ENCODE assay signal across 28 cellular contexts in genomic region chr15:71223516-71223915, GRCh38.
DNase-seq lines count a peak whose midpoint lies in the region; ATAC-seq, FAIRE-seq and TF ChIP-seq lines count a peak whose summit lies in the region.
"Had no signal": no experiment of that assay in that cellular context is flagged by ENCODE, and none has a peak within 500 bp of the region (broad histone marks: within the 10 kb centered on the region; RNA-seq: fewer than 3 reads in every experiment).

No MANE protein-coding gene starts in this region.

- DNase-seq in A549 (ENCODE audit: low read depth in 1 of 2, low spot score in 1 of 2) (no peak), RWPE2 (ENCODE audit: low spot score) (no peak), esophagus squamous epithelium (lab: John Stamatoyannopoulos, UW) (no peak), nephron progenitor cell (no peak), NCI-H1048 (lab: John Stamatoyannopoulos, UW) (no peak), immature natural killer cell (no peak)
- no peak for DNase-seq in activated naive CD4-positive, alpha-beta T cell treated with anti-CD3 and anti-CD28 coated beads, Interleukin-2, amount 10 ng/mL, durations not matched to agents 7 days and 5 days
- DNase-seq in stimulated activated CD4-positive, alpha-beta T cell treated with anti-CD3 and anti-CD28 coated beads, Interleukin-4, amount 100 ng/mL, for 4 hours = no peak
- DNase-seq: AML-193; Caco-2; CD4-positive, alpha-beta memory T cell; GOT3; HFFc6; KBM-7; MG63; NCI-H2081; NCI-H226; NCI-H510A; NCI-H69; OCI-M1; SJCRH30 had no signal

- TF ChIP-seq CTCF in A549 (IDR thresholded peaks at IDR 0.05) (no peak), RWPE2 (IDR thresholded peaks at IDR 0.05; ENCODE audit: poor library complexity, severe bottlenecking) (no peak), esophagus squamous epithelium (IDR thresholded peaks at IDR 0.05) (no peak), nephron progenitor cell (IDR thresholded peaks at IDR 0.05) (no peak)

- H3K36me3 ChIP-seq in RWPE2 (ENCODE audit: low read depth) = peaks cover 81% of the 10 kb centered on the region
- H3K36me3 ChIP-seq in esophagus squamous epithelium = no peaks in the 10 kb centered on the region
- H3K36me3 ChIP-seq: BLaER1 treated with 17β-estradiol and CSF1 and Interleukin-3, amounts not matched to agents 10 nM and 100 nM; HAP-1; SJCRH30 had no signal

- H3K9me3 Mint-ChIP-seq in nephron progenitor cell = no peaks in the 10 kb centered on the region
- H3K9me3 Mint-ChIP-seq in immature natural killer cell = peaks cover 0 to 2% (median 0%) of the 10 kb centered on the region in 6 donors
- no peaks in the 10 kb centered on the region for H3K9me3 Mint-ChIP-seq in activated naive CD4-positive, alpha-beta T cell treated with anti-CD3 and anti-CD28 coated beads, Interleukin-2, amount 10 ng/mL, durations not matched to agents 7 days and 5 days
- H3K9me3 Mint-ChIP-seq: HFFc6 had no signal

- no peak overlapping the region for H3K4me2 ChIP-seq in A549
- H3K4me2 ChIP-seq: BLaER1 treated with 17β-estradiol and CSF1 and Interleukin-3, amounts not matched to agents 10 nM and 100 nM had no signal

- H3K27ac Mint-ChIP-seq in nephron progenitor cell (peak overlapping the region; percentile 15), immature natural killer cell (no peak overlapping the region)
- no peak overlapping the region for H3K27ac Mint-ChIP-seq in activated naive CD4-positive, alpha-beta T cell treated with anti-CD3 and anti-CD28 coated beads, Interleukin-2, amount 10 ng/mL, durations not matched to agents 7 days and 5 days
- H3K27ac Mint-ChIP-seq: CD4-positive, alpha-beta memory T cell; HFFc6 had no signal

- 98% methylated on average over 2 of the region's 2 CpGs for WGBS in A549 (ENCODE audit: missing lambda C conversion rate)
- WGBS in esophagus squamous epithelium, 2 donors = 56 to 79% methylated on average over 2 of the region's 2 CpGs

- H3K4me3 ChIP-seq in A549 (no peak overlapping the region), RWPE2 (ENCODE audit: severe bottlenecking) (no peak overlapping the region), esophagus squamous epithelium (no peak overlapping the region)
- H3K4me3 ChIP-seq: BLaER1 treated with 17β-estradiol and CSF1 and Interleukin-3, amounts not matched to agents 10 nM and 100 nM; HAP-1; MG63; SJCRH30 had no signal

- H3K27me3 ChIP-seq in RWPE2 (ENCODE audit: insufficient read depth, poor library complexity, severe bottlenecking) (no peaks in the 10 kb centered on the region), esophagus squamous epithelium (no peaks in the 10 kb centered on the region)
- H3K27me3 ChIP-seq: BLaER1 treated with 17β-estradiol and CSF1 and Interleukin-3, amounts not matched to agents 10 nM and 100 nM; MG63; SJCRH30 had no signal

- peak overlapping the region in 1 of 2 experiments; percentile 12; a peak in 1 of 6 replicates for H3K27ac ChIP-seq in A549
- H3K27ac ChIP-seq in RWPE2 (ENCODE audit: poor library complexity, severe bottlenecking) = peak overlapping the region; percentile 1
- H3K27ac ChIP-seq in esophagus squamous epithelium = peak overlapping the region in 3 of 4 donors; percentile 0 to 48 (median 13)
- H3K27ac ChIP-seq: BLaER1 treated with 17β-estradiol and CSF1 and Interleukin-3, amounts not matched to agents 10 nM and 100 nM; SJCRH30 had no signal

- ATAC-seq in A549 (no peak), RWPE2 (ENCODE audit: low read depth) (peak; percentile 50)
- ATAC-seq: Right ventricle myocardium inferior, SK-N-SH treated with all-trans-retinoic acid at 6 μM for 48 hours had no signal

- peak; percentile 7 for FAIRE-seq in A549 (lab: Jason Lieb, UNC)
- FAIRE-seq: A204.1, G401.6, RCC 7860 had no signal

- CTCF ChIA-PET in A549 (lab: Yijun Ruan, JAX) = interaction anchor here (1.1 to 1.9 kb wide), 3 partner anchors 10 to 109 kb away, joined by 3 to 5 read pairs (median 4); partner anchors contain the start of gene THSD4
- CTCF ChIA-PET in activated naive CD4-positive, alpha-beta T cell treated with anti-CD3 and anti-CD28 coated beads, Interleukin-2, amount 10 ng/mL, durations not matched to agents 7 days and 5 days (lab: Charles Lee) = no interaction called here

- TF ChIP-seq EP300 in A549 (IDR thresholded peaks at IDR 0.05) = no peak

- no peaks in the 10 kb centered on the region for H3K36me3 Mint-ChIP-seq in nephron progenitor cell (ENCODE audit: low read depth)
- no peaks in the 10 kb centered on the region for H3K36me3 Mint-ChIP-seq in immature natural killer cell
- H3K36me3 Mint-ChIP-seq in activated naive CD4-positive, alpha-beta T cell treated with anti-CD3 and anti-CD28 coated beads, Interleukin-2, amount 10 ng/mL, durations not matched to agents 7 days and 5 days = no peaks in the 10 kb centered on the region
- H3K36me3 Mint-ChIP-seq: CD4-positive, alpha-beta memory T cell had no signal

- H3K4me3 Mint-ChIP-seq in nephron progenitor cell = no peak overlapping the region
- no peak overlapping the region for H3K4me3 Mint-ChIP-seq in immature natural killer cell
- no peak overlapping the region for H3K4me3 Mint-ChIP-seq in activated naive CD4-positive, alpha-beta T cell treated with anti-CD3 and anti-CD28 coated beads, Interleukin-2, amount 10 ng/mL, durations not matched to agents 7 days and 5 days
- H3K4me3 Mint-ChIP-seq: CD4-positive, alpha-beta memory T cell; HFFc6 had no signal

- no peaks in the 10 kb centered on the region for H3K4me1 ChIP-seq in A549
- H3K4me1 ChIP-seq in RWPE2 (ENCODE audit: insufficient read depth, poor library complexity, severe bottlenecking) = peaks cover 14% of the 10 kb centered on the region
- H3K4me1 ChIP-seq in esophagus squamous epithelium = peaks cover 0 to 42% (median 15%) of the 10 kb centered on the region in 3 donors
- H3K4me1 ChIP-seq: BLaER1 treated with 17β-estradiol and CSF1 and Interleukin-3, amounts not matched to agents 10 nM and 100 nM; Caco-2 had no signal

- intact Hi-C loops in esophagus squamous epithelium (cut with DNase I) = no loop called here

- H3K27me3 Mint-ChIP-seq in nephron progenitor cell (ENCODE audit: low read depth, poor library complexity) = peaks cover 9% of the 10 kb centered on the region
- H3K27me3 Mint-ChIP-seq in immature natural killer cell (ENCODE audit: low read depth in 3 of 3) = peaks cover 2 to 5% (median 3%) of the 10 kb centered on the region in 3 donors
- peaks cover 4% of the 10 kb centered on the region for H3K27me3 Mint-ChIP-seq in activated naive CD4-positive, alpha-beta T cell treated with anti-CD3 and anti-CD28 coated beads, Interleukin-2, amount 10 ng/mL, durations not matched to agents 7 days and 5 days

- H3K4me1 Mint-ChIP-seq in nephron progenitor cell = peaks cover 37% of the 10 kb centered on the region
- no peaks in the 10 kb centered on the region for H3K4me1 Mint-ChIP-seq in immature natural killer cell
- H3K4me1 Mint-ChIP-seq in activated naive CD4-positive, alpha-beta T cell treated with anti-CD3 and anti-CD28 coated beads, Interleukin-2, amount 10 ng/mL, durations not matched to agents 7 days and 5 days = no peaks in the 10 kb centered on the region
- H3K4me1 Mint-ChIP-seq: CD4-positive, alpha-beta memory T cell had no signal

- no peak for TF ChIP-seq POLR2A in A549 (IDR thresholded peaks at IDR 0.05; ENCODE audit: low read length)
- no peak for TF ChIP-seq POLR2A in esophagus squamous epithelium (IDR thresholded peaks at IDR 0.05)

- POLR2A ChIA-PET in A549 (lab: Yijun Ruan, JAX) = no interaction called here

- no peak for TF ChIP-seq RAD21 in A549 (conservative IDR thresholded peaks at IDR 0.05 in 1 of 2, IDR thresholded peaks at IDR 0.05 in 1 of 2)

- H3K9me3 ChIP-seq in A549 (no peaks in the 10 kb centered on the region), RWPE2 (ENCODE audit: severe bottlenecking) (no peaks in the 10 kb centered on the region), esophagus squamous epithelium (no peaks in the 10 kb centered on the region)
- H3K9me3 ChIP-seq: BLaER1 treated with 17β-estradiol and CSF1 and Interleukin-3, amounts not matched to agents 10 nM and 100 nM; Caco-2; MG63; SJCRH30 had no signal

TF ChIP-seq in A549, 52 proteins besides CTCF, POLR2A, EP300 and RAD21:
- no peak for TF ChIP-seq HOXA7 (CRISPR knock-in tag; IDR thresholded peaks at IDR 0.05)
- TF ChIP-seq PBX3 (IDR thresholded peaks at IDR 0.05) = no peak
- TF ChIP-seq FOSL2 (IDR thresholded peaks at IDR 0.05) = no peak
- TF ChIP-seq FOSL2 (CRISPR knock-in tag; IDR thresholded peaks at IDR 0.05) = no peak
- no peak for TF ChIP-seq KDM5A (IDR thresholded peaks at IDR 0.05)
- no peak for TF ChIP-seq FOXS1 (CRISPR knock-in tag; IDR thresholded peaks at IDR 0.05)
- peak; percentile 13 for TF ChIP-seq MAFK (IDR thresholded peaks at IDR 0.05; ENCODE audit: partially characterized antibody)
